In genomic region chr19:36915992-36916830, GRCh38 we compare ENCODE assay signal across 8 cellular contexts. TPM values are rescaled to one million over a fixed set of nuclear protein-coding genes. Genes with fewer than 3 reads are reported as not detected.
DNase-seq lines count a peak whose midpoint lies in the region; ATAC-seq and TF ChIP-seq lines count a peak whose summit lies in the region.

ZNF568 (plus strand) TSS chr19:36916332; CDS start chr19:36922771, 6,439 bp downstream.
ZNF829 (minus strand) TSS chr19:36916291; CDS start chr19:36915167, 1,124 bp downstream.

- H3K27ac Mint-ChIP-seq in GM23338: peak within 1 kb of the TSS; percentile 83

- peak; percentile 98 for ATAC-seq in GM23338
- peak; percentile 99 for ATAC-seq in right cardiac atrium
- ATAC-seq in psoas muscle: peak; percentile 96 to 99 (median 98)

- H3K4me1 Mint-ChIP-seq in GM23338: peaks cover 10% of the 10 kb centered on the region

- 0 out of 2 replicates have a peak, but pooled peaks cover 2% of the 10 kb centered on the region for H3K9me2 ChIP-seq in GM23338 (ENCODE audit: insufficient read depth)

- H3K27ac ChIP-seq in GM23338 (ENCODE audit: low read depth) (peak within 1 kb of the TSS; percentile 89; the same call in 1 of the 2 replicates), ascending aorta (peak within 1 kb of the TSS; percentile 93 to 98), right cardiac atrium (ENCODE audit: low read length) (peak within 1 kb of the TSS; percentile 98), psoas muscle (peak within 1 kb of the TSS; percentile 97), urinary bladder (ENCODE audit: low read depth) (peak within 1 kb of the TSS; percentile 97)

- peak within 1 kb of the TSS; percentile 92 for H3K4me3 Mint-ChIP-seq in GM23338

- intact Hi-C loops in ascending aorta (cut with DNase I) (loop anchor here (1.0 to 10.0 kb wide), 6 partner anchors 66 to 791 kb away; partner anchors contain the start of genes ZNF345, ZNF527, ZNF790 and ZNF850), right cardiac atrium (cut with DNase I) (no loop called here), psoas muscle (cut with DNase I) (loop anchor here (5.0 kb wide), 4 partner anchors 64 to 301 kb away; partner anchors contain the start of genes ZNF345 (in 2 of the 2), ZNF383 (in 1 of the 2), ZNF420 (in 1 of the 2) and ZNF790 (in 1 of the 2))

- H3K27me3 ChIP-seq in GM23338 (ENCODE audit: insufficient read depth): no peaks in the 10 kb centered on the region
- H3K27me3 ChIP-seq in ascending aorta: no peaks in the 10 kb centered on the region
- no peaks in the 10 kb centered on the region for H3K27me3 ChIP-seq in right cardiac atrium (ENCODE audit: control insufficient read depth, insufficient read depth)
- no peaks in the 10 kb centered on the region for H3K27me3 ChIP-seq in psoas muscle (ENCODE audit: insufficient read depth in 3 of 3, low read length in 2 of 3)

- H3K36me3 ChIP-seq in GM23338 (ENCODE audit: insufficient read depth): no peaks in the 10 kb centered on the region
- peaks cover 16 to 49% of the 10 kb centered on the region in 2 donors for H3K36me3 ChIP-seq in ascending aorta
- H3K36me3 ChIP-seq in psoas muscle (ENCODE audit: insufficient read depth in 1 of 2, low read depth in 1 of 2): peaks cover 4 to 41% of the 10 kb centered on the region in 2 donors
- peaks cover 5% of the 10 kb centered on the region for H3K36me3 ChIP-seq in urinary bladder (ENCODE audit: insufficient read depth)

- H3K9me3 ChIP-seq in ascending aorta (peaks cover 0 to 44% of the 10 kb centered on the region in 2 donors), right cardiac atrium (ENCODE audit: control insufficient read depth, low read length) (no peaks in the 10 kb centered on the region), psoas muscle (peaks cover 28% of the 10 kb centered on the region)

- TF ChIP-seq CTCF in GM23338 (conservative IDR thresholded peaks at IDR 0.05; ENCODE audit: low read depth in 2 of 2) (peak; percentile 56 to 70), ascending aorta (IDR thresholded peaks at IDR 0.05) (peak; percentile 57 to 73 (median 59)), psoas muscle (IDR thresholded peaks at IDR 0.05) (peak; percentile 57)

- no peaks in the 10 kb centered on the region for H3K79me2 ChIP-seq in GM23338 (replicated peaks; ENCODE audit: insufficient read depth)

- H2AFZ ChIP-seq in GM23338: peak within 1 kb of the TSS; percentile 99

- no peaks in the 10 kb centered on the region for H3K4me1 ChIP-seq in GM23338 (ENCODE audit: insufficient read depth)
- peaks cover 0 to 10% of the 10 kb centered on the region in 2 donors for H3K4me1 ChIP-seq in ascending aorta
- H3K4me1 ChIP-seq in right cardiac atrium (ENCODE audit: control insufficient read depth, insufficient read depth, low read length): peaks cover 6% of the 10 kb centered on the region
- H3K4me1 ChIP-seq in psoas muscle: no peaks in the 10 kb centered on the region
- H3K4me1 ChIP-seq in urinary bladder (ENCODE audit: insufficient read depth): no peaks in the 10 kb centered on the region

- H3K27me3 Mint-ChIP-seq in GM23338 (ENCODE audit: insufficient read depth, low read depth, poor library complexity): no peaks in the 10 kb centered on the region

- peaks cover 62% of the 10 kb centered on the region for H3K36me3 Mint-ChIP-seq in GM23338 (ENCODE audit: low read depth)

- no peaks in the 10 kb centered on the region for H4K20me1 ChIP-seq in GM23338 (replicated peaks; ENCODE audit: insufficient read depth)

- H3K4me2 ChIP-seq in GM23338: peak within 1 kb of the TSS; percentile 94

- H3F3A ChIP-seq in GM23338 (replicated peaks; ENCODE audit: low read depth): no peaks in the 10 kb centered on the region

- under 1% methylated on average over 57 of the region's 57 CpGs for WGBS in right cardiac atrium
- WGBS in psoas muscle, 3 donors: 0% methylated on average over 57 of the region's 57 CpGs
- under 1% methylated on average over 57 of the region's 57 CpGs for WGBS in urinary bladder

- DNase-seq in EL: peak; percentile 91
- peak; percentile 98 for DNase-seq in GM23338 (ENCODE audit: low spot score)
- peak; percentile 94 for DNase-seq in MV-4-11 (lab: John Stamatoyannopoulos, UW)
- DNase-seq in T-helper 2 cell: peak; percentile 82 to 98 (median 89)
- DNase-seq in ascending aorta (ENCODE audit: low spot score in 2 of 2): peak; percentile 42 to 93
- peak; percentile 91 to 96 (median 95) for DNase-seq in right cardiac atrium
- peak; percentile 88 to 95 for DNase-seq in psoas muscle

- H3K4me3 ChIP-seq in GM23338: peak within 1 kb of the TSS; percentile 86
- peak within 1 kb of the TSS; percentile 80 to 91 for H3K4me3 ChIP-seq in ascending aorta
- H3K4me3 ChIP-seq in right cardiac atrium (ENCODE audit: low read length): peak within 1 kb of the TSS; percentile 88
- H3K4me3 ChIP-seq in psoas muscle: peak within 1 kb of the TSS; percentile 95
- H3K4me3 ChIP-seq in urinary bladder (ENCODE audit: low read depth, low read length): peak within 1 kb of the TSS; percentile 75

- H3K9me3 Mint-ChIP-seq in GM23338: peaks cover 46% of the 10 kb centered on the region

TF ChIP-seq in GM23338, 12 proteins besides CTCF, POLR2A, EP300 and RAD21:
- no peak for TF ChIP-seq EZH2 (IDR thresholded peaks at IDR 0.05; ENCODE audit: low read depth, unreplicated experiment)
- peak; percentile 95 for TF ChIP-seq ETS1 (IDR thresholded peaks at IDR 0.05)
- peak; percentile 72 for TF ChIP-seq CREB1 (CRISPR knock-in tag; IDR thresholded peaks at IDR 0.05; ENCODE audit: low read depth)
- peak; percentile 44 for TF ChIP-seq POLR2AphosphoS5 (IDR thresholded peaks at IDR 0.05; ENCODE audit: low read depth)

RNA-seq across cellular contexts. Expression of gene ZNF568, which starts in this region (rescaled TPM):
- total RNA-seq in GM23338 (2014; rRNA removed; shearing (Covaris generic)): 10.3 and 10.5 TPM in 2 replicates
- 5.9 and 7.6 TPM in 2 replicates for polyA plus RNA-seq in GM23338 (2016; fragmentation: Nextera tagmentation; extraction: Ambion mirVana)
- total RNA-seq in ascending aorta: 2.4 TPM
- total RNA-seq in right cardiac atrium: 10 to 100 TPM in 1 of 4 donors, 1 to 10 TPM in 3; 8.4 to 11.9 (median 8.6) TPM
- polyA plus RNA-seq in right cardiac atrium: 5.3 TPM
- total RNA-seq in psoas muscle: 10 to 100 TPM in 1 of 4 donors, 1 to 10 TPM in 3; 4.8 to 13.9 (median 7.3) TPM
- polyA plus RNA-seq in psoas muscle: 10 to 100 TPM in 1 of 3 donors, 1 to 10 TPM in 2; 2.3 to 10.8 (median 4.0) TPM
- total RNA-seq in urinary bladder: 28.4 TPM
- polyA plus RNA-seq in urinary bladder: 9.3 TPM

RNA-seq across cellular contexts. Expression of gene ZNF829, which starts in this region (rescaled TPM):
- total RNA-seq in GM23338 (2014; rRNA removed; shearing (Covaris generic)): 6.4 and 8.5 TPM in 2 replicates
- polyA plus RNA-seq in GM23338 (2016; fragmentation: Nextera tagmentation; extraction: Ambion mirVana) (4.3 and 5.9 TPM in 2 replicates), right cardiac atrium (1.6 TPM), psoas muscle (1 to 10 TPM in 1 of 3 donors, under 1 TPM in 2; 0.61 to 1.3 (median 0.65) TPM), urinary bladder (1.8 TPM)
- total RNA-seq in ascending aorta (1.2 TPM), right cardiac atrium (1 to 10 TPM; 2.7 to 3.4 (median 2.9) TPM), psoas muscle (1 to 10 TPM in 2 of 4 donors, under 1 TPM in 2; 0.92 to 1.5 (median 1.1) TPM), urinary bladder (9.8 TPM)

Comparison
In these comparisons a context has a peak if more than half of its experiments do, and no peak if none do; other contexts are left out.
1. Peak in every context shown above with its lines: DNase-seq, ATAC-seq, H3K4me3 ChIP-seq and H3K27ac ChIP-seq.
2. intact Hi-C loops: an anchor here in ascending aorta (1.0 to 10.0 kb wide) and psoas muscle (5.0 kb wide); none called in right cardiac atrium.